In genomic region chr10:112333452-112333851, GRCh38 we compare ENCODE assay signal across 15 cellular contexts. TPM values are rescaled to one million over a fixed set of nuclear protein-coding genes. Genes with fewer than 3 reads are reported as not detected.
A peak's percentile ranks its signal among the peaks of the same experiment; 100 is the strongest.
DNase-seq lines count a peak whose midpoint lies in the region; ATAC-seq and TF ChIP-seq lines count a peak whose summit lies in the region.
"Had no signal": no experiment of that assay in that cellular context is flagged by ENCODE, and none has a peak within 500 bp of the region (broad histone marks: within the 10 kb centered on the region; RNA-seq: fewer than 3 reads in every experiment).

No MANE protein-coding gene starts in this region.

- H3K9me3 ChIP-seq in body of pancreas, result no peaks in the 10 kb centered on the region
- H3K9me3 ChIP-seq: Caco-2 had no signal

- TF ChIP-seq POLR2A in body of pancreas (IDR thresholded peaks at IDR 0.05), result no peak

- intact Hi-C loops in body of pancreas (cut with DNase I), result no loop called here
- intact Hi-C loops in left colon (cut with DNase I, micrococcal nuclease), result no loop called here

- H3K4me3 ChIP-seq in body of pancreas, result no peak overlapping the region

- WGBS in body of pancreas, 2 donors, result 43 to 63% methylated on average over 4 of the region's 4 CpGs

- H3K4me1 ChIP-seq in body of pancreas, result peaks cover 21% of the 10 kb centered on the region

- TF ChIP-seq CTCF in C4-2B (conservative IDR thresholded peaks at IDR 0.05) (no peak), body of pancreas (IDR thresholded peaks at IDR 0.05) (no peak)

- no peaks in the 10 kb centered on the region for H3K36me3 ChIP-seq in body of pancreas (replicated peaks in 1 of 2; ENCODE audit: insufficient read depth in 1 of 2, low read depth in 2 of 2)

- ATAC-seq in body of pancreas (no peak), left colon (peak; percentile 58), HG02678 (IDR thresholded peaks at IDR 0.05; ENCODE audit: unreplicated experiment) (no peak), GM18867 (IDR thresholded peaks at IDR 0.05; ENCODE audit: unreplicated experiment) (no peak)

- no peaks in the 10 kb centered on the region for H3K27me3 ChIP-seq in body of pancreas

- H3K27ac ChIP-seq in C4-2B, result peak overlapping the region; percentile 57; the same call in 1 of the 2 replicates
- peak overlapping the region in 3 of 4 donors; percentile 50 to 71 (median 64) for H3K27ac ChIP-seq in body of pancreas
- H3K27ac ChIP-seq: 22Rv1 had no signal

- DNase-seq in body of pancreas (no peak), left colon (peak in 1 of 2 donors; percentile 51), retina (peak; percentile 9), NCI-H510A (lab: John Stamatoyannopoulos, UW) (no peak)
- no peak for DNase-seq in effector CD4-positive, alpha-beta T cell
- DNase-seq: Caco-2; CD8-positive, alpha-beta memory T cell; HCEC 1CT had no signal

RNA-seq across cellular contexts. Expression of gene ACSL5, which starts 40.5 kb away (rescaled TPM):
- total RNA-seq in body of pancreas (1 to 10 TPM; 7.3 to 9.6 TPM), left colon (100 to 1,000 TPM; 216 to 301 TPM)

RNA-seq across cellular contexts. Expression of gene TECTB, which starts 50.3 kb away (rescaled TPM):
- total RNA-seq in body of pancreas, result not detected
- total RNA-seq in left colon, result not detected
- total RNA-seq: A673; CD8-positive, alpha-beta memory T cell; H4; HT1080 had no signal

Comparison
In these comparisons a context has a peak if more than half of its experiments do, and no peak if none do; other contexts are left out.
1. RNA of gene ACSL5, which starts 40.5 kb away (total RNA-seq): 216 to 301 TPM in left colon; 7.3 to 9.6 TPM in body of pancreas; every median in the first group is over 10 times any median in the second.